Comparison of ENCODE assay signal across 12 cellular contexts in the genomic region with DNA sequence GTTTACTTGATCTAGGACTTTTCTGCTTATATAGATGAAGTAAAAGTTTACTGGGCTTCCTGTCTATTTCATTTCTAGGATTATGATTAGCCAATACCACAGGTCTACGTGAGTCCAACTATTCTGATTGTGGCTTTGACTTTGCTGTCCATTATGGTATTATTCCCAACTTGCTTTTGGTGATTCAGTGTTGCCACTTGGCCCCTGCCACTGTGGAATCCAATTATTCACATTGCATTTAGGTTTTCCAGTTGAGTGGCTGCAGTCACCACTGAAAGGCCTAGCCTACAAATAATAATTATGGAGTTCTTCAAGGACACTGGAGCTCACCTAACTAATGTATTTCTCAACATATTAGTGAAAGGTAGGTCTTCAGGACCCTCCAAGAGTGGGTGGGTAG.
DNase-seq lines count a peak whose midpoint lies in the region; ATAC-seq and TF ChIP-seq lines count a peak whose summit lies in the region.
"Had no signal": no experiment of that assay in that cellular context is flagged by ENCODE, and none has a peak within 500 bp of the region (broad histone marks: within the 10 kb centered on the region; RNA-seq: fewer than 3 reads in every experiment).

No MANE protein-coding gene starts in this region.

- DNase-seq in RPMI7951 (ENCODE audit: low read depth) (peak; percentile 47), astrocyte of the hippocampus (ENCODE audit: low read depth, low spot score) (peak; percentile 68), kidney tubule cell (ENCODE audit: low spot score) (peak; percentile 66), body of pancreas (no peak), Karpas-422 (no peak)
- DNase-seq: Calu3; CD8-positive, alpha-beta T cell; DMS79 treated with DMSO at 0.1 percent for 48 hours; GF-D8; H9 had no signal

- no peaks in the 10 kb centered on the region for H4K20me1 ChIP-seq in Karpas-422 (ENCODE audit: insufficient read depth, low read depth, low read length)
- H4K20me1 ChIP-seq: BLaER1 treated with 17β-estradiol and CSF1 and Interleukin-3, amounts not matched to agents 10 nM and 100 nM had no signal

- H3K4me3 ChIP-seq in body of pancreas (no peak overlapping the region), Karpas-422 (ENCODE audit: low read length) (no peak overlapping the region)
- H3K4me3 ChIP-seq: BLaER1 treated with 17β-estradiol and CSF1 and Interleukin-3, amounts not matched to agents 10 nM and 100 nM had no signal

- TF ChIP-seq CTCF in body of pancreas (IDR thresholded peaks at IDR 0.05): no peak

- no peak overlapping the region for H3K9ac ChIP-seq in Karpas-422 (ENCODE audit: low read length)
- H3K9ac ChIP-seq: BLaER1 treated with 17β-estradiol and CSF1 and Interleukin-3, amounts not matched to agents 10 nM and 100 nM had no signal

- no peaks in the 10 kb centered on the region for H3K9me2 ChIP-seq in Karpas-422 (replicated peaks; ENCODE audit: insufficient read depth, low read length)

- H3K4me2 ChIP-seq in Karpas-422 (ENCODE audit: low read depth, low read length, poor library complexity, severe bottlenecking): no peak overlapping the region
- H3K4me2 ChIP-seq: BLaER1 treated with 17β-estradiol and CSF1 and Interleukin-3, amounts not matched to agents 10 nM and 100 nM had no signal

- intact Hi-C loops in body of pancreas (cut with DNase I): no loop called here

- H3K36me3 ChIP-seq in body of pancreas (replicated peaks in 1 of 2; ENCODE audit: insufficient read depth in 1 of 2, low read depth in 2 of 2): no peaks in the 10 kb centered on the region
- no peaks in the 10 kb centered on the region for H3K36me3 ChIP-seq in Karpas-422 (ENCODE audit: insufficient read depth, low read length)
- H3K36me3 ChIP-seq: BLaER1 treated with 17β-estradiol and CSF1 and Interleukin-3, amounts not matched to agents 10 nM and 100 nM had no signal

- H3K27ac ChIP-seq in body of pancreas (no peak overlapping the region), Karpas-422 (ENCODE audit: low read length) (no peak overlapping the region)
- H3K27ac ChIP-seq: BLaER1 treated with 17β-estradiol and CSF1 and Interleukin-3, amounts not matched to agents 10 nM and 100 nM had no signal

- no peaks in the 10 kb centered on the region for H3K79me2 ChIP-seq in Karpas-422 (ENCODE audit: low read length)

- H3K4me1 ChIP-seq in body of pancreas (no peaks in the 10 kb centered on the region), Karpas-422 (ENCODE audit: low read length) (no peaks in the 10 kb centered on the region)
- H3K4me1 ChIP-seq: BLaER1 treated with 17β-estradiol and CSF1 and Interleukin-3, amounts not matched to agents 10 nM and 100 nM had no signal

- TF ChIP-seq POLR2A in body of pancreas (IDR thresholded peaks at IDR 0.05): no peak

- H2AFZ ChIP-seq in Karpas-422 (ENCODE audit: low read length): no peak overlapping the region

- ATAC-seq in body of pancreas (no peak), GM21423 (IDR thresholded peaks at IDR 0.05; ENCODE audit: unreplicated experiment) (no peak)
- ATAC-seq: CD8-positive, alpha-beta T cell had no signal

- H3K9me3 ChIP-seq in body of pancreas (no peaks in the 10 kb centered on the region), Karpas-422 (ENCODE audit: low read length) (no peaks in the 10 kb centered on the region)

- WGBS in body of pancreas, 2 donors: 94 to 100% methylated on average over 1 of the region's 1 CpG

- H3K27me3 ChIP-seq in body of pancreas (no peaks in the 10 kb centered on the region), Karpas-422 (ENCODE audit: low read length) (no peaks in the 10 kb centered on the region)
- H3K27me3 ChIP-seq: BLaER1 treated with 17β-estradiol and CSF1 and Interleukin-3, amounts not matched to agents 10 nM and 100 nM had no signal

Comparison
In these comparisons a context has a peak if more than half of its experiments do, and no peak if none do; other contexts are left out.
1. DNase-seq: peak in RPMI7951 (single experiment), astrocyte of the hippocampus (single experiment) and kidney tubule cell (single experiment); none in body of pancreas (0 of 4) and Karpas-422 (single experiment).